Comparison of ENCODE assay signal across 21 cellular contexts in genomic region chr3:11532865-11533490, GRCh38.
DNase-seq lines count a peak whose midpoint lies in the region; ATAC-seq and TF ChIP-seq lines count a peak whose summit lies in the region.
"Had no signal": no experiment of that assay in that cellular context is flagged by ENCODE, and none has a peak within 500 bp of the region (broad histone marks: within the 10 kb centered on the region; RNA-seq: fewer than 3 reads in every experiment).

No MANE protein-coding gene starts in this region.

- no peak overlapping the region for H3K27ac ChIP-seq in CD8-positive, alpha-beta T cell (ENCODE audit: low read depth, low read length)
- H3K27ac ChIP-seq in VCaP, result peak overlapping the region; percentile 2; the same call in 1 of the 2 replicates
- H3K27ac ChIP-seq: KMS-11, uterus had no signal

- peak overlapping the region; percentile 35 for H3K27ac Mint-ChIP-seq in CD8-positive, alpha-beta T cell
- H3K27ac Mint-ChIP-seq: dendritic cell treated with granulocyte-macrophage colony-stimulating factor and Interleukin-4, amounts not matched to agents 40 ng/mL and 50 ng/mL, for 4 days; T-helper 1 cell treated with Interleukin-12 subunit alpha and Interleukin-12 subunit beta and Interleukin-4 antibody, amounts not matched to agents 30 μg/mL and 1 μg/mL, for 36 hours had no signal

- H3K4me1 Mint-ChIP-seq in CD8-positive, alpha-beta T cell (ENCODE audit: low read depth), result no peaks in the 10 kb centered on the region

- no peak overlapping the region for H3K4me3 ChIP-seq in CD8-positive, alpha-beta T cell (ENCODE audit: low read depth, low read length)
- no peak overlapping the region for H3K4me3 ChIP-seq in fibroblast of mammary gland (ENCODE audit: control insufficient read depth, low read depth, low read length)
- H3K4me3 ChIP-seq: GM12878, uterus had no signal

- intact Hi-C loops in CD8-positive, alpha-beta T cell (cut with DNase I, micrococcal nuclease), result no loop called here

- ATAC-seq in CD8-positive, alpha-beta T cell, result no peak
- ATAC-seq: esophagus mucosa; GM12878; stimulated activated naive CD8-positive, alpha-beta T cell treated with anti-CD3 and anti-CD28 coated beads, Interleukin-15, Interleukin-2, amounts not matched to agents 100 U/mL and 50 U/mL, for 24 hours had no signal

- H3K9me3 Mint-ChIP-seq in CD8-positive, alpha-beta T cell, result no peaks in the 10 kb centered on the region
- H3K9me3 Mint-ChIP-seq: dendritic cell treated with granulocyte-macrophage colony-stimulating factor and Interleukin-4, amounts not matched to agents 40 ng/mL and 50 ng/mL, for 4 days had no signal

- H3K27me3 ChIP-seq in CD8-positive, alpha-beta T cell (ENCODE audit: insufficient read depth, low read length), result no peaks in the 10 kb centered on the region
- H3K27me3 ChIP-seq: uterus had no signal

- H3K4me3 Mint-ChIP-seq in CD8-positive, alpha-beta T cell, result no peak overlapping the region
- H3K4me3 Mint-ChIP-seq: dendritic cell treated with granulocyte-macrophage colony-stimulating factor and Interleukin-4, amounts not matched to agents 40 ng/mL and 50 ng/mL, for 4 days; T-helper 1 cell treated with Interleukin-12 subunit alpha and Interleukin-12 subunit beta and Interleukin-4 antibody, amounts not matched to agents 30 μg/mL and 1 μg/mL, for 36 hours had no signal

- no peak for DNase-seq in CD8-positive, alpha-beta T cell
- DNase-seq in fibroblast of mammary gland (ENCODE audit: low read depth) (peak; percentile 81), renal cortical epithelial cell (ENCODE audit: low read depth) (peak; percentile 29), EL (no peak), NAMALWA (ENCODE audit: low spot score) (no peak)
- no peak for DNase-seq in activated CD8-positive, alpha-beta memory T cell treated with anti-CD3 and anti-CD28 coated beads for 24 hours
- no peak for DNase-seq in activated naive CD4-positive, alpha-beta T cell (lab: John Stamatoyannopoulos, UW)
- DNase-seq: activated effector memory CD4-positive, alpha-beta T cell treated with anti-CD3 and anti-CD28 coated beads, Interleukin-2, amount 50 U/mL, for 16 hours; hippocampal formation; left ventricle myocardium inferior; NCI-H1417 treated with DMSO at 0.1 percent for 48 hours; NCI-H2227 treated with DMSO at 0.1 percent for 48 hours; stimulated activated CD4-positive, alpha-beta T cell treated with anti-CD3 and anti-CD28 coated beads, Interleukin-15, amount 100 ng/mL, for 24 hours; stimulated activated naive CD8-positive, alpha-beta T cell treated with anti-CD3 and anti-CD28 coated beads, Interleukin-15, Interleukin-2, amounts not matched to agents 100 U/mL and 50 U/mL, for 24 hours; uterus had no signal

- H3K9me3 ChIP-seq in CD8-positive, alpha-beta T cell (ENCODE audit: low read length), result no peaks in the 10 kb centered on the region
- H3K9me3 ChIP-seq: left ventricle myocardium inferior, uterus had no signal

- H3K36me3 Mint-ChIP-seq in CD8-positive, alpha-beta T cell, result peaks cover 6% of the 10 kb centered on the region

- H3K27me3 Mint-ChIP-seq in CD8-positive, alpha-beta T cell (ENCODE audit: low read depth), result no peaks in the 10 kb centered on the region
- H3K27me3 Mint-ChIP-seq: dendritic cell treated with granulocyte-macrophage colony-stimulating factor and Interleukin-4, amounts not matched to agents 40 ng/mL and 50 ng/mL, for 4 days had no signal

- POLR2A ChIA-PET in CD8-positive, alpha-beta T cell (lab: Charles Lee), result no interaction called here

- H3K4me1 ChIP-seq in CD8-positive, alpha-beta T cell (ENCODE audit: insufficient read depth, low read length), result no peaks in the 10 kb centered on the region
- H3K4me1 ChIP-seq: uterus had no signal

- no peaks in the 10 kb centered on the region for H3K36me3 ChIP-seq in CD8-positive, alpha-beta T cell (ENCODE audit: insufficient read depth, low read length)
- H3K36me3 ChIP-seq: left ventricle myocardium inferior, uterus had no signal

- TF ChIP-seq CTCF in CD8-positive, alpha-beta T cell (IDR thresholded peaks at IDR 0.05), result no peak
- TF ChIP-seq CTCF in VCaP (conservative IDR thresholded peaks at IDR 0.05), result no peak
- TF ChIP-seq CTCF in fibroblast of mammary gland (conservative IDR thresholded peaks at IDR 0.05; ENCODE audit: control insufficient read depth, insufficient read depth, low read depth, low read length), result no peak

- CTCF ChIA-PET in CD8-positive, alpha-beta T cell (lab: Charles Lee), result no interaction called here

Comparison
In these comparisons a context has a peak if more than half of its experiments do, and no peak if none do; other contexts are left out.
1. DNase-seq: peak in fibroblast of mammary gland (single experiment) and renal cortical epithelial cell (single experiment); none in CD8-positive, alpha-beta T cell (0 of 7), EL (single experiment), activated CD8-positive, alpha-beta memory T cell treated with anti-CD3 and anti-CD28 coated beads for 24 hours (single experiment), NAMALWA (single experiment) and activated naive CD4-positive, alpha-beta T cell (0 of 4).